1 cellular context compared by ENCODE assay signal in the genomic region with DNA sequence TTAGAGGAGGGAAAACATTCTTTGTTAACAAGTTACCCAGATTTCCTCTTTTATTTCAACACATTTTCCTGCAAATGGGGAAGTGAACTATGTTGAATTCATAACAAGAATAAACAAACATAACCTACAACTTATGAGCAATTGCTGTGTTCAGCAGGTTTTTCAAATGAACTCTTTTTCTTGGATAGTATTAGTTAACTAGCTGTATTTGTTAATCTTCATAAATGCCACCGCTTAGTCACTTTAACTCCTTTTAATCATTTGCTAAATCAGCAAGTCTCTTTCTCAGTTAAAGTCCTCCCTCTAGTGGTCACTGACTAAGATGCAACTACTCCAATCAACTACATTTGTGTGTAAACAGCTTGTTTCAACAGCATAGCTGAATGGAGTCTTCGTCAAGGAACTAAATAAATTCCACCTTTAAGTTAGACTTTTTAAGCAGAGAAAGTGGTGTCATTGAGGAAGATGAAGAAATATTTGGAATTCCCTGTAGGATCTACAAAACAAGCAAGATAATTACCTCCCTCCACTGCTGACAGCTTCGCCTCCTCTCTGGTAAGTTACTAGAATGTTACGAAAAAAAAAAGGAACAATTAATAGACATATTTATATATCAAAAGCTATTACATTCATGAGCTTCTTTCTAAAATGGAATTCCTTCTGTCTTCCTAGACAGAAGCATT.
TF ChIP-seq lines count a peak whose summit lies in the region.

No MANE protein-coding gene starts in this region.

TF ChIP-seq in K562, 482 proteins besides CTCF, POLR2A, EP300 and RAD21 (continued from another document):
- TF ChIP-seq, protein P1, sequence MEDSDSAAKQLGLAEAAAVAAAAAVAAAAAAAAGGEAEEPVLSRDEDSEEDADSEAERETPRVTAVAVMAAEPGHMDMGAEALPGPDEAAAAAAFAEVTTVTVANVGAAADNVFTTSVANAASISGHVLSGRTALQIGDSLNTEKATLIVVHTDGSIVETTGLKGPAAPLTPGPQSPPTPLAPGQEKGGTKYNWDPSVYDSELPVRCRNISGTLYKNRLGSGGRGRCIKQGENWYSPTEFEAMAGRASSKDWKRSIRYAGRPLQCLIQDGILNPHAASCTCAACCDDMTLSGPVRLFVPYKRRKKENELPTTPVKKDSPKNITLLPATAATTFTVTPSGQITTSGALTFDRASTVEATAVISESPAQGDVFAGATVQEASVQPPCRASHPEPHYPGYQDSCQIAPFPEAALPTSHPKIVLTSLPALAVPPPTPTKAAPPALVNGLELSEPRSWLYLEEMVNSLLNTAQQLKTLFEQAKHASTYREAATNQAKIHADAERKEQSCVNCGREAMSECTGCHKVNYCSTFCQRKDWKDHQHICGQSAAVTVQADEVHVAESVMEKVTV (CRISPR knock-in tag; IDR thresholded peaks at IDR 0.05), result peak; percentile 34; the same call in 1 of the 2 replicates
- TF ChIP-seq MAFG (tag; conservative IDR thresholded peaks at IDR 0.05) (peak; percentile 78), SMC3 (conservative IDR thresholded peaks at IDR 0.05; ENCODE audit: insufficient read depth, low read depth, low read length) (0 out of 2 replicates have a peak, but pooled peaks have one; percentile 33)
- TF ChIP-seq, protein P2, sequence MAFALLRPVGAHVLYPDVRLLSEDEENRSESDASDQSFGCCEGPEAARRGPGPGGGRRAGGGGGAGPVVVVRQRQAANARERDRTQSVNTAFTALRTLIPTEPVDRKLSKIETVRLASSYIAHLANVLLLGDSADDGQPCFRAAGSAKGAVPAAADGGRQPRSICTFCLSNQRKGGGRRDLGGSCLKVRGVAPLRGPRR (CRISPR knock-in tag; IDR thresholded peaks at IDR 0.05), result no peak
TF ChIP-seq in K562: peak in this region for 8.
